In the genomic region with DNA sequence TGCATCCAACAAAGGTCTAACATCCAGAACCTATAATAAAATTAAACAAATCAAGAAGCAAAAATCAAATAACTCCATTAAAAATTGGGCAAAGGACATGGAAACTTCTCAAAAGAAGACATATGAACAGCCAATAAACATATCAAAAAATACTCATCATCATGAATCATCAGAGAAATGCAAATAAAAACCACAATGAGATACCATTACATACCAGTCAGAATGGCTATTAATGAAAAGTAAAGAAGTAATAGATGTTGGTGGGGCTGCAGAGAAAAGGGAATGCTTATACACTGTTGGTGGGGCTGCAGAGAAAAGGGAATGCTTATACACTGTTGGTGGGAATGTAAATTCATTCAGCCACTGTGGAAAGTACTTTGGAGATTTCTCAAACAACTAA, we compare ENCODE assay signal across 21 cellular contexts.
DNase-seq lines count a peak whose midpoint lies in the region; ATAC-seq, FAIRE-seq and TF ChIP-seq lines count a peak whose summit lies in the region.
"Had no signal": no experiment of that assay in that cellular context is flagged by ENCODE, and none has a peak within 500 bp of the region (broad histone marks: within the 10 kb centered on the region; RNA-seq: fewer than 3 reads in every experiment).

No MANE protein-coding gene starts in this region.

- H3K36me3 ChIP-seq in PC-3 (ENCODE audit: low read depth, low read length): no peaks in the 10 kb centered on the region
- no peaks in the 10 kb centered on the region for H3K36me3 ChIP-seq in astrocyte (ENCODE audit: insufficient read depth, low read length)
- H3K36me3 ChIP-seq: BLaER1 treated with 17β-estradiol and CSF1 and Interleukin-3, amounts not matched to agents 10 nM and 100 nM had no signal

- H3K9ac ChIP-seq in PC-3 (ENCODE audit: low read length): no peak overlapping the region
- no peak overlapping the region for H3K9ac ChIP-seq in astrocyte (ENCODE audit: low read length)
- H3K9ac ChIP-seq: BLaER1 treated with 17β-estradiol and CSF1 and Interleukin-3, amounts not matched to agents 10 nM and 100 nM had no signal

- H3K27me3 ChIP-seq in PC-3 (ENCODE audit: low read length): no peaks in the 10 kb centered on the region
- H3K27me3 ChIP-seq in astrocyte (ENCODE audit: insufficient read depth, low read length): no peaks in the 10 kb centered on the region

- H3K4me3 Mint-ChIP-seq in astrocyte (ENCODE audit: unreplicated experiment): no peak overlapping the region
- no peak overlapping the region for H3K4me3 Mint-ChIP-seq in effector memory CD8-positive, alpha-beta T cell
- H3K4me3 Mint-ChIP-seq: B cell; CD4-positive, alpha-beta T cell; CD8-positive, alpha-beta T cell had no signal

- H3K4me1 Mint-ChIP-seq in astrocyte (ENCODE audit: low read depth, unreplicated experiment): no peaks in the 10 kb centered on the region
- no peaks in the 10 kb centered on the region for H3K4me1 Mint-ChIP-seq in effector memory CD8-positive, alpha-beta T cell (ENCODE audit: low read depth in 2 of 2)
- H3K4me1 Mint-ChIP-seq: B cell had no signal

- no peaks in the 10 kb centered on the region for H3K9me3 Mint-ChIP-seq in astrocyte (ENCODE audit: unreplicated experiment)
- H3K9me3 Mint-ChIP-seq in effector memory CD8-positive, alpha-beta T cell: peaks cover 0 to 2% of the 10 kb centered on the region in 2 donors
- H3K9me3 Mint-ChIP-seq: CD4-positive, alpha-beta T cell; CD8-positive, alpha-beta T cell had no signal

- H2AFZ ChIP-seq in PC-3 (ENCODE audit: low read length): no peak overlapping the region
- no peak overlapping the region for H2AFZ ChIP-seq in astrocyte (ENCODE audit: low read depth, low read length)

- peak; percentile 91 for ATAC-seq in PC-3
- no peak for ATAC-seq in effector memory CD8-positive, alpha-beta T cell (replicated peaks)
- ATAC-seq: CD8-positive, alpha-beta T cell had no signal

- peak overlapping the region; percentile 17; the same call in 1 of the 2 replicates for H3K4me2 ChIP-seq in PC-3 (ENCODE audit: low read length)
- no peak overlapping the region for H3K4me2 ChIP-seq in astrocyte (ENCODE audit: low read length)
- H3K4me2 ChIP-seq: BLaER1 treated with 17β-estradiol and CSF1 and Interleukin-3, amounts not matched to agents 10 nM and 100 nM had no signal

- POLR2A ChIA-PET in PC-3 (lab: Charles Lee; ENCODE audit: unreplicated experiment): no interaction called here

- H3K27me3 Mint-ChIP-seq in astrocyte (ENCODE audit: low read depth, unreplicated experiment): peaks cover 2% of the 10 kb centered on the region
- no peaks in the 10 kb centered on the region for H3K27me3 Mint-ChIP-seq in effector memory CD8-positive, alpha-beta T cell
- H3K27me3 Mint-ChIP-seq: B cell; CD4-positive, alpha-beta T cell had no signal

- CTCF ChIA-PET in PC-3 (lab: Charles Lee): no interaction called here

- H3K79me2 ChIP-seq in PC-3 (ENCODE audit: low read length) (no peaks in the 10 kb centered on the region), astrocyte (ENCODE audit: insufficient read depth, low read length) (no peaks in the 10 kb centered on the region)

- H3K27ac Mint-ChIP-seq in astrocyte (ENCODE audit: unreplicated experiment): no peak overlapping the region
- H3K27ac Mint-ChIP-seq in effector memory CD8-positive, alpha-beta T cell: no peak overlapping the region
- H3K27ac Mint-ChIP-seq: B cell; CD4-positive, alpha-beta T cell; CD8-positive, alpha-beta T cell had no signal

- H3F3A ChIP-seq in PC-3 (ENCODE audit: low read length, unreplicated experiment): no peaks in the 10 kb centered on the region

- H3K9me2 ChIP-seq in PC-3 (replicated peaks; ENCODE audit: low read length): no peaks in the 10 kb centered on the region

- H3K27ac ChIP-seq in PC-3 (ENCODE audit: low read length): no peak overlapping the region
- no peak overlapping the region for H3K27ac ChIP-seq in astrocyte (ENCODE audit: low read depth, low read length)
- H3K27ac ChIP-seq: BLaER1 treated with 17β-estradiol and CSF1 and Interleukin-3, amounts not matched to agents 10 nM and 100 nM; C4-2B had no signal

- no peak overlapping the region for H3K4me3 ChIP-seq in PC-3 (ENCODE audit: low read length)
- H3K4me3 ChIP-seq in astrocyte (ENCODE audit: insufficient read depth, low read depth, low read length): no peak overlapping the region
- H3K4me3 ChIP-seq: BLaER1 treated with 17β-estradiol and CSF1 and Interleukin-3, amounts not matched to agents 10 nM and 100 nM had no signal

- H4K20me1 ChIP-seq in PC-3 (ENCODE audit: low read length) (no peaks in the 10 kb centered on the region), astrocyte (ENCODE audit: insufficient read depth, low read length) (no peaks in the 10 kb centered on the region)
- H4K20me1 ChIP-seq: BLaER1 treated with 17β-estradiol and CSF1 and Interleukin-3, amounts not matched to agents 10 nM and 100 nM had no signal

- FAIRE-seq in astrocyte (lab: Jason Lieb, UNC): peak; percentile 17
- FAIRE-seq: A204.1, D721Med, G401.6, GM12891, GM19239 had no signal

- H3K36me3 Mint-ChIP-seq in astrocyte (ENCODE audit: low read depth, unreplicated experiment): no peaks in the 10 kb centered on the region
- H3K36me3 Mint-ChIP-seq in effector memory CD8-positive, alpha-beta T cell (ENCODE audit: insufficient read depth): no peaks in the 10 kb centered on the region
- H3K36me3 Mint-ChIP-seq: CD8-positive, alpha-beta T cell had no signal

- H3K4me1 ChIP-seq in PC-3 (ENCODE audit: insufficient read depth, low read length) (peaks cover 10% of the 10 kb centered on the region; the same call in 1 of the 2 replicates), astrocyte (ENCODE audit: insufficient read depth, low read length) (no peaks in the 10 kb centered on the region)
- H3K4me1 ChIP-seq: BLaER1 treated with 17β-estradiol and CSF1 and Interleukin-3, amounts not matched to agents 10 nM and 100 nM; Caco-2 had no signal

- H3K9me3 ChIP-seq in PC-3 (ENCODE audit: low read length) (no peaks in the 10 kb centered on the region), astrocyte (ENCODE audit: insufficient read depth, low read depth, low read length) (no peaks in the 10 kb centered on the region)
- H3K9me3 ChIP-seq: BLaER1 treated with 17β-estradiol and CSF1 and Interleukin-3, amounts not matched to agents 10 nM and 100 nM; Caco-2 had no signal

- BruUV-seq in PC-3 (replicated peaks; lab: Mats Ljungman, UMichigan): no TSS peak

- DNase-seq in PC-3 (peak; percentile 60), astrocyte (ENCODE audit: low read depth) (no peak), NCI-H82 (lab: John Stamatoyannopoulos, UW) (no peak), cortex of kidney (lab: John Stamatoyannopoulos, UW) (no peak)
- DNase-seq in effector memory CD8-positive, alpha-beta T cell: no peak
- DNase-seq: 8988T; AML-193; Caco-2; Calu3; CD4-positive, alpha-beta T cell; CD8-positive, alpha-beta T cell; DMS79 treated with DMSO at 0.1 percent for 48 hours; GF-D8 had no signal

- TF ChIP-seq CTCF in PC-3 (conservative IDR thresholded peaks at IDR 0.05; ENCODE audit: low read depth, low read length) (no peak), astrocyte (IDR thresholded peaks at IDR 0.05; ENCODE audit: insufficient read depth, low read depth, low read length) (no peak)

- intact Hi-C loops in PC-3 (cut with micrococcal nuclease): loop anchor here (5.0 to 10.0 kb wide), 3 partner anchors 467 to 977 kb away; a partner anchor contains a TSS
